Comparison of ENCODE assay signal across 13 cellular contexts in genomic region chr2:238280083-238280816, GRCh38.
"Had no signal": no experiment of that assay in that cellular context is flagged by ENCODE, and none has a peak within 500 bp of the region (broad histone marks: within the 10 kb centered on the region; RNA-seq: fewer than 3 reads in every experiment).

No MANE protein-coding gene starts in this region.

- DNase-seq: activated B cell treated with CpG ODN at 0.5 μM for 24 hours; activated CD4-positive, alpha-beta T cell treated with anti-CD3 and anti-CD28 coated beads for 48 hours; activated CD8-positive, alpha-beta T cell treated with anti-CD3 and anti-CD28 coated beads for 36 hours; activated naive CD4-positive, alpha-beta T cell treated with Interleukin-2 at 50 U/mL for 16 hours; activated naive CD8-positive, alpha-beta T cell treated with anti-CD3 and anti-CD28 coated beads, Interleukin-2, amount 10 ng/mL, durations not matched to agents 7 days and 5 days; activated T-cell treated with anti-CD3 and anti-CD28 coated beads, Interleukin-2, amount 50 U/mL, for 24 hours; amygdala; naive B cell; stimulated activated CD8-positive, alpha-beta memory T cell treated with anti-CD3 and anti-CD28 coated beads, Interleukin-4, amount 100 ng/mL, for 48 hours; stimulated activated naive CD4-positive, alpha-beta T cell; T-cell had no signal

- H3K27me3 ChIP-seq: dorsolateral prefrontal cortex had no signal

- H3K27ac ChIP-seq: dorsolateral prefrontal cortex had no signal

- ATAC-seq: activated CD8-positive, alpha-beta T cell treated with anti-CD3 and anti-CD28 coated beads for 36 hours; T-cell had no signal

- FAIRE-seq: urothelium cell line had no signal

- H3K4me3 ChIP-seq: dorsolateral prefrontal cortex had no signal
